ENCODE assay signal across 20 cellular contexts in the genomic region with DNA sequence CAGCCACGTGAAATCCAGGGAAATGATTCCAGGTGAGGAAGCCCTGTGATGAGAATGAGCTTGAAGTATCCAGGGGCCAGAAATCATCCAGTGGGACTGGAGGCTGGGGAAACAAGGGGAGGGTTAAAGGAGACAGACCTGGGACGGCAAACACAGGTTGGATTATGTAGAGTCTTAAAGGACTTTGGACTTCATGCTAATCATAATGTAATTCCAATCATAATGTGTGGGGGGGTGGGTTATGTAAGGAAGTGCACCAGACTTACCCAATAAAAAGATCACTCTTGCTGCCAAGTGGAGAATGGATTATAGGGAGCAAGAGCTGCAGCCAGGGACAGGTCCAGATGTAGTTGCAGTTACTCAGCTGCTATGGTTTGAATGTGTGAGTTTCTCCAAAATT. TPM values are rescaled to one million over a fixed set of nuclear protein-coding genes. Genes with fewer than 3 reads are reported as not detected.
DNase-seq lines count a peak whose midpoint lies in the region; ATAC-seq, FAIRE-seq and TF ChIP-seq lines count a peak whose summit lies in the region.
"Had no signal": no experiment of that assay in that cellular context is flagged by ENCODE, and none has a peak within 500 bp of the region (broad histone marks: within the 10 kb centered on the region; RNA-seq: fewer than 3 reads in every experiment).

No MANE protein-coding gene starts in this region.

- H2AFZ ChIP-seq in mesenchymal stem cell (ENCODE audit: low read depth, low read length) = no peak overlapping the region
- H2AFZ ChIP-seq: GM23248 had no signal

- no peak for FAIRE-seq in small intestine (lab: Jason Lieb, UNC)
- FAIRE-seq: A204.1, D721Med, G401.6, GM12891 had no signal

- TF ChIP-seq CTCF in body of pancreas (IDR thresholded peaks at IDR 0.05) = no peak

- no peak overlapping the region for H4K8ac ChIP-seq in mesenchymal stem cell (ENCODE audit: low read length)

- no peak overlapping the region for H3K4me3 ChIP-seq in body of pancreas
- H3K4me3 ChIP-seq in mesenchymal stem cell (ENCODE audit: insufficient read depth in 1 of 2, low read depth in 1 of 2, low read length in 2 of 2) = no peak overlapping the region
- no peak overlapping the region for H3K4me3 ChIP-seq in small intestine (ENCODE audit: low read depth in 1 of 2, low read length in 2 of 2)
- H3K4me3 ChIP-seq: GM23248, HAP-1 had no signal

- no peak overlapping the region for H3K14ac ChIP-seq in mesenchymal stem cell (ENCODE audit: low read length in 2 of 2)

- H2BK120ac ChIP-seq in mesenchymal stem cell (ENCODE audit: low read depth, low read length) = no peak overlapping the region

- no peak overlapping the region for H3K9ac ChIP-seq in mesenchymal stem cell (ENCODE audit: low read length)
- H3K9ac ChIP-seq: GM23248 had no signal

- H2AK5ac ChIP-seq in mesenchymal stem cell (ENCODE audit: low read length, severe bottlenecking) = peak overlapping the region; percentile 90

- H3K27ac ChIP-seq in body of pancreas (no peak overlapping the region), mesenchymal stem cell (ENCODE audit: low read length, poor library complexity, severe bottlenecking) (peak overlapping the region; percentile 31), small intestine (ENCODE audit: low read depth in 1 of 2, low read length in 1 of 2) (no peak overlapping the region)
- H3K27ac ChIP-seq: C4-2B, GM23248 had no signal

- H3K27me3 ChIP-seq in body of pancreas (no peaks in the 10 kb centered on the region), mesenchymal stem cell (ENCODE audit: control insufficient read depth in 1 of 2, insufficient read depth in 1 of 2, low read length in 2 of 2) (peaks cover 3 to 12% of the 10 kb centered on the region in 2 experiments), small intestine (ENCODE audit: control insufficient read depth in 2 of 2, insufficient read depth in 2 of 2, low read length in 2 of 2) (no peaks in the 10 kb centered on the region)

- H2BK12ac ChIP-seq in mesenchymal stem cell (ENCODE audit: low read length in 2 of 2) = peak overlapping the region; percentile 18 to 78

- no peak for TF ChIP-seq POLR2A in body of pancreas (IDR thresholded peaks at IDR 0.05)

- H3K4me2 ChIP-seq in mesenchymal stem cell (ENCODE audit: low read length, poor library complexity, severe bottlenecking) = no peak overlapping the region

- no peak overlapping the region for H3K18ac ChIP-seq in mesenchymal stem cell (ENCODE audit: low read depth in 1 of 2, low read length in 2 of 2)

- 26 to 31% methylated on average over 2 of the region's 2 CpGs for WGBS in body of pancreas, 2 donors
- WGBS in mesenchymal stem cell = 56% methylated on average over 2 of the region's 2 CpGs
- 15 to 29% (median 22%) methylated on average over 2 of the region's 2 CpGs for WGBS in small intestine, 3 donors

- intact Hi-C loops in body of pancreas (cut with DNase I) = no loop called here
- intact Hi-C loops in left ventricle myocardium superior (cut with micrococcal nuclease) = no loop called here

- no peak overlapping the region for H2BK5ac ChIP-seq in mesenchymal stem cell (ENCODE audit: low read depth, low read length, poor library complexity, severe bottlenecking)

- no peaks in the 10 kb centered on the region for H3K79me1 ChIP-seq in mesenchymal stem cell (replicated peaks; ENCODE audit: low read length, poor library complexity, severe bottlenecking)

- ATAC-seq in body of pancreas (peak; percentile 33), left ventricle myocardium superior (no peak)

- H3K23ac ChIP-seq in mesenchymal stem cell (ENCODE audit: low read length in 2 of 2) = no peak overlapping the region

- no peak overlapping the region for H2BK15ac ChIP-seq in mesenchymal stem cell (ENCODE audit: low read depth, poor library complexity, severe bottlenecking)

- H3K4me1 ChIP-seq in body of pancreas = no peaks in the 10 kb centered on the region
- no peaks in the 10 kb centered on the region for H3K4me1 ChIP-seq in mesenchymal stem cell (ENCODE audit: control insufficient read depth, insufficient read depth, low read depth, low read length)
- peaks cover 0 to 2% of the 10 kb centered on the region in 2 donors for H3K4me1 ChIP-seq in small intestine (ENCODE audit: control insufficient read depth in 2 of 2, insufficient read depth in 1 of 2, low read depth in 1 of 2, low read length in 1 of 2)
- H3K4me1 ChIP-seq: Caco-2, HAP-1 had no signal

- H3K36me3 ChIP-seq in body of pancreas (replicated peaks in 1 of 2; ENCODE audit: insufficient read depth in 1 of 2, low read depth in 2 of 2) = no peaks in the 10 kb centered on the region
- no peaks in the 10 kb centered on the region for H3K36me3 ChIP-seq in mesenchymal stem cell (ENCODE audit: control insufficient read depth in 1 of 2, insufficient read depth in 2 of 2, low read depth in 1 of 2, low read length in 2 of 2)
- no peaks in the 10 kb centered on the region for H3K36me3 ChIP-seq in small intestine (ENCODE audit: control insufficient read depth in 2 of 2, insufficient read depth in 2 of 2, low read length in 2 of 2)
- H3K36me3 ChIP-seq: HAP-1 had no signal

- no peak overlapping the region for H4K91ac ChIP-seq in mesenchymal stem cell (ENCODE audit: low read length)

- no peak for DNase-seq in body of pancreas
- DNase-seq in mesenchymal stem cell = no peak
- peak; percentile 64 for DNase-seq in small intestine
- DNase-seq in foreskin melanocyte = no peak
- no peak for DNase-seq in left ventricle myocardium superior
- DNase-seq in AG20443 (ENCODE audit: low spot score) = no peak
- DNase-seq: ACHN; AML-193; Caco-2; CD4-positive, alpha-beta T cell; GM23248 had no signal

- no peak overlapping the region for H3K4ac ChIP-seq in mesenchymal stem cell (ENCODE audit: low read depth in 1 of 2, low read length in 2 of 2)

- H3K9me3 ChIP-seq in body of pancreas (peaks cover 0 to 5% (median 0%) of the 10 kb centered on the region in 3 donors), mesenchymal stem cell (ENCODE audit: control insufficient read depth, low read length) (peaks cover 12% of the 10 kb centered on the region), small intestine (ENCODE audit: control insufficient read depth, low read depth) (no peaks in the 10 kb centered on the region)
- H3K9me3 ChIP-seq: HAP-1 had no signal

RNA-seq across cellular contexts. Expression of a gene that starts 16.1 kb away (rescaled TPM):
- total RNA-seq in body of pancreas (under 1 TPM in 1 of 2 donors, not detected in 1; 0.52 TPM), left ventricle myocardium superior (5.0 TPM)
- polyA plus RNA-seq in mesenchymal stem cell (2013, experiment 1 of 2) = 2.1 TPM
- 2.1 TPM for polyA plus RNA-seq in mesenchymal stem cell (2013, experiment 2 of 2)
- 1 to 10 TPM in 1 of 3 donors, under 1 TPM in 1, not detected in 1; 0.27 to 1.4 TPM for polyA plus RNA-seq in small intestine
- total RNA-seq: Caco-2, GM23248, H4, HT-29 had no signal
- polyA plus RNA-seq: BJ, GM23248 had no signal
